Comparison of ENCODE assay signal across 2 cellular contexts in genomic region chr4:184621518-184621917, GRCh38.
TF ChIP-seq lines count a peak whose summit lies in the region.

No MANE protein-coding gene starts in this region.

TF ChIP-seq in H1, 55 proteins besides CTCF, POLR2A, EP300 and RAD21:
- TF ChIP-seq TEAD4 (IDR thresholded peaks at IDR 0.05; ENCODE audit: low read depth, low read length) (no peak), EGR1 (IDR thresholded peaks at IDR 0.05; ENCODE audit: borderline replicate concordance, low read depth, low read length) (no peak), SAP30 (IDR thresholded peaks at IDR 0.05; ENCODE audit: insufficient read depth, insufficient replicate concordance, low read length) (no peak), KDM4A (IDR thresholded peaks at IDR 0.05; ENCODE audit: low read depth, low read length, severe bottlenecking) (no peak), NANOG (IDR thresholded peaks at IDR 0.05; ENCODE audit: insufficient read depth, low read depth, low read length, poor library complexity, severe bottlenecking) (no peak), RXRA (IDR thresholded peaks at IDR 0.05; ENCODE audit: insufficient read depth, low read depth, low read length) (no peak)

TF ChIP-seq in HepG2, 621 proteins besides CTCF, POLR2A, EP300 and RAD21 (continues in another document):
- TF ChIP-seq ZNF274 (CRISPR knock-in tag; IDR thresholded peaks at IDR 0.05) (no peak), DNMT1 (CRISPR knock-in tag; IDR thresholded peaks at IDR 0.05) (no peak), NFKBIZ (CRISPR knock-in tag; IDR thresholded peaks at IDR 0.05) (no peak), ZNF281 (CRISPR knock-in tag; IDR thresholded peaks at IDR 0.05; ENCODE audit: borderline replicate concordance) (no peak), GLI4 (CRISPR knock-in tag; IDR thresholded peaks at IDR 0.05; ENCODE audit: borderline replicate concordance) (no peak), REXO4 (CRISPR knock-in tag; IDR thresholded peaks at IDR 0.05; ENCODE audit: borderline replicate concordance) (no peak), RFXANK (CRISPR knock-in tag; IDR thresholded peaks at IDR 0.05) (no peak), ZNF790 (CRISPR knock-in tag; IDR thresholded peaks at IDR 0.05; ENCODE audit: borderline replicate concordance) (no peak), ZNF878 (CRISPR knock-in tag; IDR thresholded peaks at IDR 0.05) (no peak), ZNF557 (CRISPR knock-in tag; IDR thresholded peaks at IDR 0.05) (no peak), RARG (CRISPR knock-in tag; IDR thresholded peaks at IDR 0.05; ENCODE audit: low read depth) (no peak), ZNF207 (IDR thresholded peaks at IDR 0.05; ENCODE audit: borderline replicate concordance) (no peak), ZNF547 (CRISPR knock-in tag; IDR thresholded peaks at IDR 0.05) (no peak), ZNF512 (CRISPR knock-in tag; IDR thresholded peaks at IDR 0.05) (no peak), HMG20A (CRISPR knock-in tag; IDR thresholded peaks at IDR 0.05; ENCODE audit: borderline replicate concordance) (peak; percentile 14; the same call in 1 of the 2 replicates), ZNF354B (CRISPR knock-in tag; IDR thresholded peaks at IDR 0.05) (no peak), JDP2 (CRISPR knock-in tag; IDR thresholded peaks at IDR 0.05; ENCODE audit: borderline replicate concordance) (no peak), ARID5B (CRISPR knock-in tag; IDR thresholded peaks at IDR 0.05) (peak; percentile 47), KDM6A (CRISPR knock-in tag; IDR thresholded peaks at IDR 0.05; ENCODE audit: low read depth) (no peak), IRF9 (CRISPR knock-in tag; IDR thresholded peaks at IDR 0.05; ENCODE audit: borderline replicate concordance) (no peak), PHF21A (CRISPR knock-in tag; IDR thresholded peaks at IDR 0.05) (no peak), ZBTB38 (CRISPR knock-in tag; IDR thresholded peaks at IDR 0.05) (no peak), ZHX2 (IDR thresholded peaks at IDR 0.05; ENCODE audit: low read depth) (no peak), ZHX2 (CRISPR knock-in tag; IDR thresholded peaks at IDR 0.05; ENCODE audit: borderline replicate concordance) (no peak), HNF4G (IDR thresholded peaks at IDR 0.05; ENCODE audit: borderline replicate concordance, low read depth, low read length) (peak; percentile 62), HNF4G (CRISPR knock-in tag; IDR thresholded peaks at IDR 0.05; ENCODE audit: borderline replicate concordance, low read depth) (no peak), SIX1 (CRISPR knock-in tag; IDR thresholded peaks at IDR 0.05; ENCODE audit: borderline replicate concordance) (no peak), ZNF275 (CRISPR knock-in tag; IDR thresholded peaks at IDR 0.05; ENCODE audit: borderline replicate concordance) (no peak), SKI (IDR thresholded peaks at IDR 0.05; ENCODE audit: partially characterized antibody) (peak; percentile 18), RFX5 (IDR thresholded peaks at IDR 0.05; ENCODE audit: low read depth, low read length) (no peak), BHLHE40 (IDR thresholded peaks at IDR 0.05; ENCODE audit: low read length) (peak; percentile 80), RAD51 (IDR thresholded peaks at IDR 0.05; ENCODE audit: borderline replicate concordance) (no peak), GLMP (CRISPR knock-in tag; IDR thresholded peaks at IDR 0.05; ENCODE audit: borderline replicate concordance) (no peak), ZNF549 (CRISPR knock-in tag; IDR thresholded peaks at IDR 0.05) (no peak), PTBP1 (IDR thresholded peaks at IDR 0.05; ENCODE audit: low read depth, low read length, poor library complexity, severe bottlenecking) (no peak), TARDBP (CRISPR knock-in tag; IDR thresholded peaks at IDR 0.05) (no peak), HNF4A (CRISPR knock-in tag; IDR thresholded peaks at IDR 0.05) (peak; percentile 86)
- TF ChIP-seq, protein P1, sequence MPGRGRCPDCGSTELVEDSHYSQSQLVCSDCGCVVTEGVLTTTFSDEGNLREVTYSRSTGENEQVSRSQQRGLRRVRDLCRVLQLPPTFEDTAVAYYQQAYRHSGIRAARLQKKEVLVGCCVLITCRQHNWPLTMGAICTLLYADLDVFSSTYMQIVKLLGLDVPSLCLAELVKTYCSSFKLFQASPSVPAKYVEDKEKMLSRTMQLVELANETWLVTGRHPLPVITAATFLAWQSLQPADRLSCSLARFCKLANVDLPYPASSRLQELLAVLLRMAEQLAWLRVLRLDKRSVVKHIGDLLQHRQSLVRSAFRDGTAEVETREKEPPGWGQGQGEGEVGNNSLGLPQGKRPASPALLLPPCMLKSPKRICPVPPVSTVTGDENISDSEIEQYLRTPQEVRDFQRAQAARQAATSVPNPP (CRISPR knock-in tag; IDR thresholded peaks at IDR 0.05) = no peak
- TF ChIP-seq, protein P2, sequence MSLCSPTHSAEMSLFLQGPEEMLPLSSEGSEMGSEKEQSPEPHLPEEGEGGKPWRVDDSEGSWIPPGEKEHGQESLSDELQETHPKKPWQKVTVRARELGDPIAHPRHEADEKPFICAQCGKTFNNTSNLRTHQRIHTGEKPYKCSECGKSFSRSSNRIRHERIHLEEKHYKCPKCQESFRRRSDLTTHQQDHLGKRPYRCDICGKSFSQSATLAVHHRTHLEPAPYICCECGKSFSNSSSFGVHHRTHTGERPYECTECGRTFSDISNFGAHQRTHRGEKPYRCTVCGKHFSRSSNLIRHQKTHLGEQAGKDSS (CRISPR knock-in tag; IDR thresholded peaks at IDR 0.05; ENCODE audit: borderline replicate concordance, low read depth) = no peak
